8 cellular contexts compared by ENCODE assay signal in the genomic region with DNA sequence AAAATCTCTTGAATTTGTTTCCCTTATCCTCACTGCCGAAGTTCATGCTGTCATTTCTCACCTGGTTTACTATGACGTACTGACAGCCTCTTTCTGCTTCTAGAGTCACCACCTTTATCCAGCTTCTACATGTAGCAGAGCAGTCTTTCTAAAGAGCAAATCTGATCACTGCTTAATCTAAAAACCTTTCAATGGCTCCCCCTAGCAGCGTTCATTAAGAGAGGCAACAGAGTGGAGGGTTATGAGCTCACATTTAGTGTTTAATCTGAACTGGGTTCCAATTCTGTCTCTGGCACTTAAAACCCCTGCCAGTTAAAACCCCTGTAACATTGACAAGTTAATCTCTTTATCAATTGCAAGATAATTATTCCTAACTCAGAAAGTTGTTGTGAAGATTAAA. TPM values are rescaled to one million over a fixed set of nuclear protein-coding genes. Genes with fewer than 3 reads are reported as not detected.
A peak's percentile ranks its signal among the peaks of the same experiment; 100 is the strongest.
DNase-seq lines count a peak whose midpoint lies in the region; ATAC-seq and TF ChIP-seq lines count a peak whose summit lies in the region.

No MANE protein-coding gene starts in this region.

- H3K9me2 ChIP-seq in OCI-LY7 (ENCODE audit: insufficient read depth, low read length), result no peaks in the 10 kb centered on the region

- BruUV-seq in OCI-LY7 (replicated peaks; lab: Mats Ljungman, UMichigan), result no TSS peak

- H3K9me3 Mint-ChIP-seq in CD8-positive, alpha-beta T cell, result no peaks in the 10 kb centered on the region
- no peaks in the 10 kb centered on the region for H3K9me3 Mint-ChIP-seq in effector memory CD8-positive, alpha-beta T cell

- H3K27me3 ChIP-seq in CD8-positive, alpha-beta T cell (ENCODE audit: insufficient read depth, low read length), result no peaks in the 10 kb centered on the region
- no peaks in the 10 kb centered on the region for H3K27me3 ChIP-seq in right atrium auricular region

- peak; percentile 53 for TF ChIP-seq CTCF in CD8-positive, alpha-beta T cell (IDR thresholded peaks at IDR 0.05)
- peak; percentile 82 for TF ChIP-seq CTCF in OCI-LY7 (conservative IDR thresholded peaks at IDR 0.05; ENCODE audit: low read length)
- no peak for TF ChIP-seq CTCF in right atrium auricular region (IDR thresholded peaks at IDR 0.05)

- H3K4me1 ChIP-seq in CD8-positive, alpha-beta T cell (ENCODE audit: insufficient read depth, low read length), result peaks cover 14% of the 10 kb centered on the region
- H3K4me1 ChIP-seq in OCI-LY7 (ENCODE audit: insufficient read depth, low read length, poor library complexity, severe bottlenecking) (peaks cover 23% of the 10 kb centered on the region), right atrium auricular region (peaks cover 0 to 39% of the 10 kb centered on the region in 2 donors)

- H4K20me1 ChIP-seq in OCI-LY7 (ENCODE audit: insufficient read depth, low read length), result peaks cover 38% of the 10 kb centered on the region

- DNase-seq in CD8-positive, alpha-beta T cell, result peak in 3 of 7 experiments; percentile 7 to 22 (median 20)
- DNase-seq in OCI-LY7 (ENCODE audit: low spot score) (peak; percentile 57), right atrium auricular region (ENCODE audit: low spot score) (no peak)
- peak; percentile 22 to 36 (median 33) for DNase-seq in effector memory CD8-positive, alpha-beta T cell

- H3K9me3 ChIP-seq in CD8-positive, alpha-beta T cell (ENCODE audit: low read length), result no peaks in the 10 kb centered on the region
- no peaks in the 10 kb centered on the region for H3K9me3 ChIP-seq in OCI-LY7 (ENCODE audit: low read length)
- H3K9me3 ChIP-seq in right atrium auricular region, result no peaks in the 10 kb centered on the region

- H3K79me2 ChIP-seq in OCI-LY7 (ENCODE audit: insufficient read depth, low read depth, low read length), result peaks cover 87% of the 10 kb centered on the region

- no peak overlapping the region for H2AFZ ChIP-seq in OCI-LY7 (ENCODE audit: low read length)

- POLR2A ChIA-PET in CD8-positive, alpha-beta T cell (lab: Charles Lee), result interaction anchor here (1.0 kb wide), 3 partner anchors 11 to 130 kb away, joined by 3 read pairs; no protein-coding TSS in a partner anchor
- POLR2A ChIA-PET in OCI-LY7 (lab: Charles Lee), result interaction anchor here (0.7 to 1.5 kb wide), 3 partner anchors 15 to 471 kb away, joined by 3 to 4 read pairs (median 3); no protein-coding TSS in a partner anchor

- no peak overlapping the region for H3K4me3 Mint-ChIP-seq in CD8-positive, alpha-beta T cell
- no peak overlapping the region for H3K4me3 Mint-ChIP-seq in effector memory CD8-positive, alpha-beta T cell

- no peak overlapping the region for H3K4me3 ChIP-seq in CD8-positive, alpha-beta T cell (ENCODE audit: low read depth, low read length)
- H3K4me3 ChIP-seq in OCI-LY7 (ENCODE audit: low read depth, low read length, poor library complexity, severe bottlenecking) (no peak overlapping the region), right atrium auricular region (no peak overlapping the region)

- H3K36me3 ChIP-seq in CD8-positive, alpha-beta T cell (ENCODE audit: insufficient read depth, low read length), result no peaks in the 10 kb centered on the region
- no peaks in the 10 kb centered on the region for H3K36me3 ChIP-seq in OCI-LY7 (ENCODE audit: insufficient read depth, low read length)
- H3K36me3 ChIP-seq in right atrium auricular region, result no peaks in the 10 kb centered on the region

- peaks cover 10% of the 10 kb centered on the region for H3K36me3 Mint-ChIP-seq in CD8-positive, alpha-beta T cell
- peaks cover 21% of the 10 kb centered on the region for H3K36me3 Mint-ChIP-seq in effector memory CD8-positive, alpha-beta T cell (ENCODE audit: insufficient read depth)

- CTCF ChIA-PET in CD8-positive, alpha-beta T cell (lab: Charles Lee), result interaction anchor here (0.8 to 2.0 kb wide), 17 partner anchors 11 to 463 kb away, joined by 3 to 22 read pairs (median 3); no protein-coding TSS in a partner anchor
- CTCF ChIA-PET in OCI-LY7 (lab: Charles Lee; ENCODE audit: unreplicated experiment), result interaction anchor here (0.5 to 1.3 kb wide), 2 partner anchors 12 to 458 kb away, joined by 4 to 5 read pairs; no protein-coding TSS in a partner anchor

- H3K27ac ChIP-seq in CD8-positive, alpha-beta T cell (ENCODE audit: low read depth, low read length), result no peak overlapping the region
- H3K27ac ChIP-seq in OCI-LY7 (ENCODE audit: low read depth, low read length, poor library complexity, severe bottlenecking), result no peak overlapping the region
- no peak overlapping the region for H3K27ac ChIP-seq in right atrium auricular region

- H3K27ac Mint-ChIP-seq in CD8-positive, alpha-beta T cell, result no peak overlapping the region
- peak overlapping the region in 1 of 2 donors; percentile 9 for H3K27ac Mint-ChIP-seq in effector memory CD8-positive, alpha-beta T cell

- intact Hi-C loops in CD8-positive, alpha-beta T cell (cut with DNase I, micrococcal nuclease), result loop anchor here (1.0 to 10.0 kb wide), 11 partner anchors 47 to 1740 kb away; a partner anchor contains a TSS
- intact Hi-C loops in OCI-LY7 (cut with micrococcal nuclease; ENCODE audit: unreplicated experiment), result loop anchor here (2.0 to 10.0 kb wide), 3 partner anchors 336 to 690 kb away; no protein-coding TSS in a partner anchor

- H3K4me1 Mint-ChIP-seq in CD8-positive, alpha-beta T cell (ENCODE audit: low read depth), result peaks cover 52% of the 10 kb centered on the region
- H3K4me1 Mint-ChIP-seq in effector memory CD8-positive, alpha-beta T cell (ENCODE audit: low read depth in 2 of 2), result peaks cover 32 to 41% of the 10 kb centered on the region in 2 donors

- no peaks in the 10 kb centered on the region for H3K27me3 Mint-ChIP-seq in CD8-positive, alpha-beta T cell (ENCODE audit: low read depth)
- H3K27me3 Mint-ChIP-seq in effector memory CD8-positive, alpha-beta T cell, result no peaks in the 10 kb centered on the region

- ATAC-seq in CD8-positive, alpha-beta T cell, result peak; percentile 35
- peak; percentile 32 for ATAC-seq in GM18909 (IDR thresholded peaks at IDR 0.05; ENCODE audit: poor library complexity, unreplicated experiment)
- peak; percentile 45 for ATAC-seq in effector memory CD8-positive, alpha-beta T cell (replicated peaks)
- ATAC-seq in HG03439 (IDR thresholded peaks at IDR 0.05; ENCODE audit: unreplicated experiment), result no peak
- no peak for ATAC-seq in HG02970 (IDR thresholded peaks at IDR 0.05; ENCODE audit: low FRiP score, unreplicated experiment)
- no peak for ATAC-seq in HG03175 (IDR thresholded peaks at IDR 0.05; ENCODE audit: unreplicated experiment)

- H3K4me2 ChIP-seq in OCI-LY7 (ENCODE audit: low read length), result peak overlapping the region; percentile 27; the same call in 1 of the 2 replicates

RNA-seq across cellular contexts. Expression of a gene that starts 4.4 kb away (rescaled TPM):
- total RNA-seq in CD8-positive, alpha-beta T cell, result 10 to 100 TPM; 73.7 to 76.7 TPM
- total RNA-seq in OCI-LY7 (2014; rRNA removed; shearing (Covaris generic)), result 33.2 and 39.9 TPM in 2 replicates
- 61.1 and 61.4 TPM in 2 replicates for total RNA-seq in OCI-LY7 (2022)
- 10 to 100 TPM; 31.4 to 41.0 TPM for total RNA-seq in right atrium auricular region

Comparison
In these comparisons a context has a peak if more than half of its experiments do, and no peak if none do; other contexts are left out.
1. ATAC-seq: peak in CD8-positive, alpha-beta T cell (single experiment), GM18909 (single experiment) and effector memory CD8-positive, alpha-beta T cell (single experiment); none in HG03439 (single experiment), HG02970 (single experiment) and HG03175 (single experiment).
2. CTCF ChIP-seq: peak in CD8-positive, alpha-beta T cell (single experiment) and OCI-LY7 (single experiment); none in right atrium auricular region (0 of 2).